8 cellular contexts compared by ENCODE assay signal in genomic region chr12:102769323-102769916, GRCh38.
A peak's percentile ranks its signal among the peaks of the same experiment; 100 is the strongest.
DNase-seq lines count a peak whose midpoint lies in the region; ATAC-seq and TF ChIP-seq lines count a peak whose summit lies in the region.

No MANE protein-coding gene starts in this region.

- no peak overlapping the region for H3K27ac Mint-ChIP-seq in activated CD4-positive, alpha-beta memory T cell treated with anti-CD3 and anti-CD28 coated beads for 36 hours

- H3K4me3 Mint-ChIP-seq in activated CD4-positive, alpha-beta memory T cell treated with anti-CD3 and anti-CD28 coated beads for 36 hours: no peak overlapping the region

- peak; percentile 80 for TF ChIP-seq CTCF in fibroblast of mammary gland (conservative IDR thresholded peaks at IDR 0.05; ENCODE audit: control insufficient read depth, insufficient read depth, low read depth, low read length)

- no peak overlapping the region for H2BK5ac ChIP-seq in neuronal stem cell (ENCODE audit: low read length)

- no peak overlapping the region for H3K27ac ChIP-seq in neuronal stem cell (replicated peaks; ENCODE audit: low read length)

- intact Hi-C loops in activated CD4-positive, alpha-beta memory T cell treated with anti-CD3 and anti-CD28 coated beads for 36 hours (cut with micrococcal nuclease): loop anchor here (1.0 kb wide), 1 partner anchor 830 kb away; no protein-coding TSS in a partner anchor

- H2BK120ac ChIP-seq in neuronal stem cell (ENCODE audit: low read depth, low read length): no peak overlapping the region

- H3K9me3 ChIP-seq in neuronal stem cell (replicated peaks in 1 of 2; ENCODE audit: control insufficient read depth in 2 of 2, insufficient read depth in 1 of 2, low read depth in 1 of 2, low read length in 2 of 2): no peaks in the 10 kb centered on the region

- no peak overlapping the region for H2AFZ ChIP-seq in neuronal stem cell (ENCODE audit: low read length)

- H3K18ac ChIP-seq in neuronal stem cell (ENCODE audit: low read length): no peak overlapping the region

- no peak overlapping the region for H4K8ac ChIP-seq in neuronal stem cell (ENCODE audit: low read depth, low read length)

- CTCF ChIA-PET in activated CD4-positive, alpha-beta memory T cell treated with anti-CD3 and anti-CD28 coated beads for 36 hours (lab: Charles Lee): interaction anchor here (0.6 to 1.3 kb wide), 5 partner anchors 10 to 851 kb away, joined by 3 to 5 read pairs (median 4); no protein-coding TSS in a partner anchor

- no peaks in the 10 kb centered on the region for H3K4me1 ChIP-seq in neuronal stem cell (ENCODE audit: control insufficient read depth in 2 of 2, insufficient read depth in 1 of 2, low read depth in 1 of 2, low read length in 2 of 2)

- no peak overlapping the region for H2AK5ac ChIP-seq in neuronal stem cell (ENCODE audit: low read depth, low read length)

- H4K91ac ChIP-seq in neuronal stem cell (ENCODE audit: low read depth, low read length, poor library complexity): no peak overlapping the region

- peaks cover 1% of the 10 kb centered on the region for H3K27me3 Mint-ChIP-seq in activated CD4-positive, alpha-beta memory T cell treated with anti-CD3 and anti-CD28 coated beads for 36 hours

- H3K9me3 Mint-ChIP-seq in activated CD4-positive, alpha-beta memory T cell treated with anti-CD3 and anti-CD28 coated beads for 36 hours: no peaks in the 10 kb centered on the region

- no peak overlapping the region for H3K4me2 ChIP-seq in neuronal stem cell (ENCODE audit: insufficient read depth, low read length, poor library complexity, severe bottlenecking)

- peak; percentile 71 for DNase-seq in SIG-M5 treated with dmso at 0.1 percent for 504 hours (lab: John Stamatoyannopoulos, UW; ENCODE audit: unreplicated experiment)
- no peak for DNase-seq in SIG-M5 (lab: John Stamatoyannopoulos, UW)
- peak; percentile 63 for DNase-seq in NCI-H2171 (lab: John Stamatoyannopoulos, UW)
- DNase-seq in activated CD4-positive, alpha-beta memory T cell treated with anti-CD3 and anti-CD28 coated beads for 36 hours: peak; percentile 47
- peak; percentile 67 for DNase-seq in fibroblast of mammary gland (ENCODE audit: low read depth)
- DNase-seq in neuronal stem cell (ENCODE audit: low spot score): peak; percentile 57
- no peak for DNase-seq in GF-D8 (lab: John Stamatoyannopoulos, UW)

- POLR2A ChIA-PET in activated CD4-positive, alpha-beta memory T cell treated with anti-CD3 and anti-CD28 coated beads for 36 hours (lab: Charles Lee): no interaction called here

- no peak overlapping the region for H3K4ac ChIP-seq in neuronal stem cell (ENCODE audit: low read length)

- H3K36me3 Mint-ChIP-seq in activated CD4-positive, alpha-beta memory T cell treated with anti-CD3 and anti-CD28 coated beads for 36 hours: no peaks in the 10 kb centered on the region

- no peak overlapping the region for H3K23ac ChIP-seq in neuronal stem cell (ENCODE audit: low read depth, low read length, poor library complexity)

- peak; percentile 79 for ATAC-seq in HG02571 (IDR thresholded peaks at IDR 0.05; ENCODE audit: unreplicated experiment)

- no peak overlapping the region for H3K14ac ChIP-seq in neuronal stem cell (ENCODE audit: low read length)

- H3K36me3 ChIP-seq in neuronal stem cell (replicated peaks in 1 of 2; ENCODE audit: control insufficient read depth in 2 of 2, insufficient read depth in 2 of 2, low read length in 2 of 2): no peaks in the 10 kb centered on the region

- no peaks in the 10 kb centered on the region for H3K4me1 Mint-ChIP-seq in activated CD4-positive, alpha-beta memory T cell treated with anti-CD3 and anti-CD28 coated beads for 36 hours (ENCODE audit: low read depth)

- no peaks in the 10 kb centered on the region for H3K79me1 ChIP-seq in neuronal stem cell (ENCODE audit: low read depth, low read length)

- H2BK12ac ChIP-seq in neuronal stem cell (ENCODE audit: low read length): no peak overlapping the region

- no peaks in the 10 kb centered on the region for H3K27me3 ChIP-seq in neuronal stem cell (ENCODE audit: control insufficient read depth in 3 of 3, insufficient read depth in 3 of 3, low read depth in 1 of 3, low read length in 3 of 3)

- no peak overlapping the region for H3K4me3 ChIP-seq in fibroblast of mammary gland (ENCODE audit: control insufficient read depth, low read depth, low read length)
- no peak overlapping the region for H3K4me3 ChIP-seq in neuronal stem cell (ENCODE audit: low read length in 2 of 2)

- WGBS in neuronal stem cell (ENCODE audit: extremely low coverage in 2 of 2, insufficient read length in 2 of 2, insufficient replicate concordance in 1 of 2), 2 donors: no CpG with 5 or more reads among the region's 6 CpGs

- H3K9ac ChIP-seq in neuronal stem cell (ENCODE audit: low read depth, low read length, poor library complexity): no peak overlapping the region

- H2BK15ac ChIP-seq in neuronal stem cell (ENCODE audit: low read length): no peak overlapping the region

Comparison
In these comparisons a context has a peak if more than half of its experiments do, and no peak if none do; other contexts are left out.
1. DNase-seq: peak in SIG-M5 treated with dmso at 0.1 percent for 504 hours (single experiment), NCI-H2171 (single experiment), activated CD4-positive, alpha-beta memory T cell treated with anti-CD3 and anti-CD28 coated beads for 36 hours (single experiment), fibroblast of mammary gland (single experiment) and neuronal stem cell (single experiment); none in SIG-M5 (single experiment) and GF-D8 (single experiment).